ENCODE assay signal across 16 cellular contexts in the genomic region with DNA sequence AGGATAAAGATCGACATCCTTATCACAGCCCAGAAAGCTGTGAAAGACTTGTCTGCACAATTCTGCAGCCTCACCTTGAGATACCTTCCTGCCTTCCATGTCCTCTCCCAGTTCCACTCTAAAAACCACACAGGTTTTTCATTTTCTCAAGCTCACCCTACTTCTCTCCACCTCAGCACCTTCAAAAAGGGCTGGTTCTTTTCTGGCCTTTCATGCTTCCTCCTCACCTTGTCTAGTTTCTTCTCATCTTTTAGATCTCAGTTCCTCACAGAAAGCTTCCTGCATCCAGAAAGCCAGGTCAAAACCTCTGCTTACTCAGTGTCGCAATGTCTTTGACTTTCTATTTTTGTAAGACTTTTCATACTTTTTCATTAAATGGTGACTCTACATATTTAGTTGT.
DNase-seq lines count a peak whose midpoint lies in the region; ATAC-seq, FAIRE-seq and TF ChIP-seq lines count a peak whose summit lies in the region.
"Had no signal": no experiment of that assay in that cellular context is flagged by ENCODE, and none has a peak within 500 bp of the region (broad histone marks: within the 10 kb centered on the region; RNA-seq: fewer than 3 reads in every experiment).

No MANE protein-coding gene starts in this region.

- H4K20me1 ChIP-seq in GM12878 (ENCODE audit: control insufficient read depth, insufficient read depth): no peaks in the 10 kb centered on the region

- TF ChIP-seq CTCF in GM12878 (IDR thresholded peaks at IDR 0.05 in 2 of 3, conservative IDR thresholded peaks at IDR 0.05 in 1 of 3; ENCODE audit: control insufficient read depth in 2 of 3, extremely low read depth in 1 of 3, insufficient read depth in 1 of 3, low read depth in 3 of 3, low read length in 3 of 3): no peak

- TF ChIP-seq EP300 in GM12878 (IDR thresholded peaks at IDR 0.05; ENCODE audit: borderline replicate concordance in 1 of 2, control insufficient read depth in 1 of 2, low read depth in 2 of 2, low read length in 2 of 2): no peak

- peaks cover 34% of the 10 kb centered on the region for H3K4me1 ChIP-seq in GM12878 (ENCODE audit: control insufficient read depth, insufficient read depth, low read length)
- H3K4me1 ChIP-seq: suprapubic skin had no signal

- no peak overlapping the region for H3K9ac ChIP-seq in GM12878 (ENCODE audit: control insufficient read depth, insufficient read depth, low read length)

- CTCF ChIA-PET in GM12878 (lab: Yijun Ruan, JAX): interaction anchor here (1.0 to 4.4 kb wide), 3 partner anchors 10 to 15 kb away, joined by 3 to 26 read pairs (median 4); no protein-coding TSS in a partner anchor

- peak overlapping the region; percentile 56 for H3K4me2 ChIP-seq in GM12878 (ENCODE audit: control insufficient read depth, insufficient read depth)
- H3K4me2 ChIP-seq: hepatocyte had no signal

- FAIRE-seq in GM12878 (lab: Jason Lieb, UNC): peak; percentile 75

- no peaks in the 10 kb centered on the region for H3K79me2 ChIP-seq in GM12878 (ENCODE audit: control insufficient read depth, insufficient read depth, low read length)
- H3K79me2 ChIP-seq: hepatocyte had no signal

- ATAC-seq in GM18858 (IDR thresholded peaks at IDR 0.05; ENCODE audit: unreplicated experiment) (peak; percentile 55), GM21390 (IDR thresholded peaks at IDR 0.05; ENCODE audit: unreplicated experiment) (peak; percentile 83), HG02973 (IDR thresholded peaks at IDR 0.05; ENCODE audit: unreplicated experiment) (peak; percentile 82), GM12878 (peak; percentile 63)
- ATAC-seq: right cardiac atrium had no signal

- in situ Hi-C loops in GM12878 (cut with MboI): no loop called here

- H3K36me3 ChIP-seq in GM12878 (ENCODE audit: control insufficient read depth in 2 of 2, insufficient read depth in 2 of 2, low read length in 1 of 2): no peaks in the 10 kb centered on the region
- H3K36me3 ChIP-seq: suprapubic skin had no signal

- TF ChIP-seq POLR2A in GM12878 (IDR thresholded peaks at IDR 0.05; ENCODE audit: low read depth, low read length): no peak

- RAD21 ChIA-PET in GM12878 (lab: Charles Lee; ENCODE audit: unreplicated experiment): interaction anchor here (0.8 to 3.4 kb wide), 7 partner anchors 140 to 624 kb away, joined by 3 to 17 read pairs (median 4); no protein-coding TSS in a partner anchor

- H2AFZ ChIP-seq in GM12878 (ENCODE audit: control insufficient read depth, low read depth, low read length): no peak overlapping the region
- H2AFZ ChIP-seq: hepatocyte had no signal

- TF ChIP-seq RAD21 in GM12878 (IDR thresholded peaks at IDR 0.05; ENCODE audit: insufficient read depth, low read depth, low read length): no peak

- SMC1A ChIA-PET in GM12878 (lab: Charles Lee; ENCODE audit: uncharacterized antibody, unreplicated experiment): interaction anchor here (0.6 to 3.0 kb wide), 9 partner anchors 29 to 146 kb away, joined by 3 to 10 read pairs (median 3); no protein-coding TSS in a partner anchor

- intact Hi-C loops in GM12878 (cut with micrococcal nuclease; ENCODE audit: unreplicated experiment): loop anchor here (5.0 kb wide), 1 partner anchor 145 kb away; no protein-coding TSS in a partner anchor

- WGBS in GM12878 (ENCODE audit: insufficient coverage, insufficient replicate concordance, low lambda C conversion rate, missing lambda C conversion rate): 69% methylated on average over 2 of the region's 2 CpGs

- no peaks in the 10 kb centered on the region for H3K9me3 ChIP-seq in GM12878 (replicated peaks; ENCODE audit: control insufficient read depth, insufficient read depth, low read length)
- H3K9me3 ChIP-seq: suprapubic skin had no signal

- POLR2A ChIA-PET in GM12878 (lab: Charles Lee): interaction anchor here (1.1 kb wide), 2 partner anchors 147 to 163 kb away, joined by 4 read pairs; no protein-coding TSS in a partner anchor

- H3K4me3 ChIP-seq in GM12878: no peak overlapping the region
- H3K4me3 ChIP-seq: hepatocyte, suprapubic skin had no signal

- DNase-seq in GM12878 (ENCODE audit: low read depth, low spot score) (peak; percentile 25), AML-193 (lab: John Stamatoyannopoulos, UW) (no peak), NCI-H2107 (lab: John Stamatoyannopoulos, UW) (no peak), epidermal melanocyte (ENCODE audit: insufficient read length, low spot score) (no peak)
- DNase-seq: activated CD4-positive, alpha-beta memory T cell treated with anti-CD3 and anti-CD28 coated beads for 36 hours; amniotic stem cell; GOT3; NCI-H187; NCI-H526 treated with DMSO at 0.1 percent for 48 hours; nucleus accumbens; right cardiac atrium had no signal

- BruUV-seq in GM12878 (replicated peaks; lab: Mats Ljungman, UMichigan): no TSS peak

- no peaks in the 10 kb centered on the region for H3K27me3 ChIP-seq in GM12878 (replicated peaks in 1 of 2; ENCODE audit: control insufficient read depth in 2 of 2, insufficient read depth in 2 of 2, low read length in 1 of 2)
- H3K27me3 ChIP-seq: hepatocyte, suprapubic skin had no signal

- no peak overlapping the region for H3K27ac ChIP-seq in GM12878 (ENCODE audit: control insufficient read depth, insufficient read depth)
- H3K27ac ChIP-seq: hepatocyte, suprapubic skin had no signal

TF ChIP-seq in GM12878, 131 proteins besides CTCF, POLR2A, EP300 and RAD21 (continues in another document):
- TF ChIP-seq MYC (IDR thresholded peaks at IDR 0.05; ENCODE audit: insufficient read depth, insufficient read length, insufficient replicate concordance, low read length, severe bottlenecking): no peak
- TF ChIP-seq KLF5 (IDR thresholded peaks at IDR 0.05; ENCODE audit: partially characterized antibody): no peak
- TF ChIP-seq, protein P1, sequence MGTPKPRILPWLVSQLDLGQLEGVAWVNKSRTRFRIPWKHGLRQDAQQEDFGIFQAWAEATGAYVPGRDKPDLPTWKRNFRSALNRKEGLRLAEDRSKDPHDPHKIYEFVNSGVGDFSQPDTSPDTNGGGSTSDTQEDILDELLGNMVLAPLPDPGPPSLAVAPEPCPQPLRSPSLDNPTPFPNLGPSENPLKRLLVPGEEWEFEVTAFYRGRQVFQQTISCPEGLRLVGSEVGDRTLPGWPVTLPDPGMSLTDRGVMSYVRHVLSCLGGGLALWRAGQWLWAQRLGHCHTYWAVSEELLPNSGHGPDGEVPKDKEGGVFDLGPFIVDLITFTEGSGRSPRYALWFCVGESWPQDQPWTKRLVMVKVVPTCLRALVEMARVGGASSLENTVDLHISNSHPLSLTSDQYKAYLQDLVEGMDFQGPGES (IDR thresholded peaks at IDR 0.05): no peak
- TF ChIP-seq RUNX3 (IDR thresholded peaks at IDR 0.05; ENCODE audit: low read length): peak; percentile 79
- TF ChIP-seq SUZ12 (IDR thresholded peaks at IDR 0.05; ENCODE audit: unreplicated experiment): no peak
- TF ChIP-seq CHD1 (IDR thresholded peaks at IDR 0.05; ENCODE audit: low read depth, low read length): no peak
- TF ChIP-seq EZH2 (IDR thresholded peaks at IDR 0.05; ENCODE audit: borderline replicate concordance, control insufficient read depth, low read depth, low read length): no peak
- TF ChIP-seq MLLT1 (IDR thresholded peaks at IDR 0.05): no peak
- TF ChIP-seq PAX8 (IDR thresholded peaks at IDR 0.05): no peak
- TF ChIP-seq RELA (IDR thresholded peaks at IDR 0.05; ENCODE audit: borderline replicate concordance, partially characterized antibody): no peak
- TF ChIP-seq YBX1 (IDR thresholded peaks at IDR 0.05): no peak
- TF ChIP-seq ZNF207 (IDR thresholded peaks at IDR 0.05; ENCODE audit: borderline replicate concordance): no peak
- no peak for TF ChIP-seq TCF3 (IDR thresholded peaks at IDR 0.05; ENCODE audit: borderline replicate concordance, insufficient read depth, low read depth, low read length)
- 0 out of 2 replicates have a peak, but pooled peaks have one; percentile 46 for TF ChIP-seq CBX5 (IDR thresholded peaks at IDR 0.05; ENCODE audit: low read depth)
- no peak for TF ChIP-seq HDAC2 (IDR thresholded peaks at IDR 0.05)
- TF ChIP-seq MYB (IDR thresholded peaks at IDR 0.05; ENCODE audit: borderline replicate concordance, low read depth, low read length): no peak
- TF ChIP-seq GATAD2B (conservative IDR thresholded peaks at IDR 0.05; ENCODE audit: low read depth): no peak
- TF ChIP-seq SIX5 (IDR thresholded peaks at IDR 0.05; ENCODE audit: low read depth, low read length, severe bottlenecking): no peak
- TF ChIP-seq BRCA1 (IDR thresholded peaks at IDR 0.05; ENCODE audit: low read depth, low read length): no peak
- TF ChIP-seq MTA2 (IDR thresholded peaks at IDR 0.05; ENCODE audit: low read depth): no peak
- TF ChIP-seq E4F1 (IDR thresholded peaks at IDR 0.05; ENCODE audit: borderline replicate concordance, partially characterized antibody): no peak
